17 cellular contexts compared by ENCODE assay signal in the genomic region with DNA sequence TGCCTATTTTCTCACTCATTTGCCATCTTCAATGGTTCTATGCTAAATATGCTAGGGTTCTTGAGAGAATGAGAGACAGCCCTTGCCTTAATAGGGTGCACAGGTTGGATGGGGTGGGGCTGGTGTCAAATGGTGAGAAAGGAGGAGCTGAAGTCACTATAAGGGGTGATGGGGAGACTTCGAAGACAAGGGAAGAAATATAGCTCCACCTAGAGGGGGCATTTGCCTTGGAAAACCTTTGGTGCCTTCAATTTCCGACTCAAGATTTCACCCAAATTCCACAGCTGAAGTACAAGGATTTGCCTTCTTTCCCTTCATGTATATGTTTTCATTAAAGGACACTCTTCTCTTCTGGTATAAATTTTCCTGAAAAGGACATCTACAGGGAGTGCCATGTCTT. TPM values are rescaled to one million over a fixed set of nuclear protein-coding genes. Genes with fewer than 3 reads are reported as not detected.
DNase-seq lines count a peak whose midpoint lies in the region; ATAC-seq and TF ChIP-seq lines count a peak whose summit lies in the region.
"Had no signal": no experiment of that assay in that cellular context is flagged by ENCODE, and none has a peak within 500 bp of the region (broad histone marks: within the 10 kb centered on the region; RNA-seq: fewer than 3 reads in every experiment).

No MANE protein-coding gene starts in this region.

- CTCF ChIA-PET in MCF 10A (lab: Yijun Ruan, JAX): no interaction called here

- H3K36me3 ChIP-seq in parathyroid adenoma (ENCODE audit: control insufficient read depth, insufficient read depth, low read length) (no peaks in the 10 kb centered on the region), left lung (no peaks in the 10 kb centered on the region)
- H3K36me3 ChIP-seq: colonic mucosa, ovary, thyroid gland had no signal

- H3K27ac ChIP-seq in parathyroid adenoma: no peak overlapping the region
- H3K27ac ChIP-seq in left lung: no peak overlapping the region
- H3K27ac ChIP-seq: A549, colonic mucosa, ovary, SK-N-MC, thyroid gland had no signal

- no peak overlapping the region for H3K9ac ChIP-seq in parathyroid adenoma

- ATAC-seq in left lung: no peak
- ATAC-seq: A549; activated CD4-positive, CD25-positive, alpha-beta regulatory T cell treated with anti-CD3 and anti-CD28 coated beads, Interleukin-2, amount 50 U/mL, for 24 hours; activated naive CD8-positive, alpha-beta T cell treated with anti-CD3 and anti-CD28 coated beads, Interleukin-2, amount 50 U/mL, for 24 hours had no signal

- no peak overlapping the region for H3K4me3 ChIP-seq in parathyroid adenoma (ENCODE audit: low read depth, low read length)
- H3K4me3 ChIP-seq in left lung: no peak overlapping the region
- H3K4me3 ChIP-seq: A549, colonic mucosa, ovary, SK-N-MC, thyroid gland had no signal

- peak; percentile 7 to 45 for DNase-seq in NCI-H2081 (lab: John Stamatoyannopoulos, UW)
- no peak for DNase-seq in NCI-H2081 treated with DMSO at 0.1 percent for 48 hours (lab: John Stamatoyannopoulos, UW)
- DNase-seq in M059J (ENCODE audit: low read depth): peak; percentile 16
- DNase-seq in MCF 10A (ENCODE audit: unreplicated experiment): peak; percentile 18
- DNase-seq in cerebellar nuclear complex (lab: John Stamatoyannopoulos, UW): no peak
- DNase-seq in left lung: no peak
- no peak for DNase-seq in activated CD4-positive, alpha-beta T cell treated with anti-CD3 and anti-CD28 coated beads for 1 hour
- DNase-seq: activated naive CD8-positive, alpha-beta T cell treated with anti-CD3 and anti-CD28 coated beads, Interleukin-2, amount 50 U/mL, for 24 hours; colonic mucosa; MV-4-11; NCI-H510A; ovary; thyroid gland had no signal

- H3K9me3 ChIP-seq in parathyroid adenoma (ENCODE audit: control insufficient read depth, low read length) (no peaks in the 10 kb centered on the region), left lung (peaks cover 0 to 11% of the 10 kb centered on the region in 2 donors)
- H3K9me3 ChIP-seq: A549, colonic mucosa, ovary, thyroid gland had no signal

- H3K79me2 ChIP-seq in parathyroid adenoma: peaks cover 57% of the 10 kb centered on the region

- BruUV-seq in MCF 10A (replicated peaks; lab: Mats Ljungman, UMichigan): no TSS peak

- no peaks in the 10 kb centered on the region for H3K27me3 ChIP-seq in parathyroid adenoma (ENCODE audit: control insufficient read depth, insufficient read depth, low read length)
- H3K27me3 ChIP-seq in left lung: peaks cover 0 to under 1% of the 10 kb centered on the region in 2 donors
- H3K27me3 ChIP-seq: colonic mucosa, ovary, thyroid gland had no signal

- H3K4me1 ChIP-seq in parathyroid adenoma: peaks cover 39% of the 10 kb centered on the region
- H3K4me1 ChIP-seq in left lung: no peaks in the 10 kb centered on the region
- H3K4me1 ChIP-seq: A549, colonic mucosa, thyroid gland had no signal

- POLR2A ChIA-PET in MCF 10A (lab: Yijun Ruan, JAX): no interaction called here

- H3K27me3 Mint-ChIP-seq in MCF 10A (ENCODE audit: insufficient read depth, unreplicated experiment): peaks cover 32% of the 10 kb centered on the region

- H3K4me1 Mint-ChIP-seq in MCF 10A (ENCODE audit: insufficient read depth, unreplicated experiment): no peaks in the 10 kb centered on the region
- H3K4me1 Mint-ChIP-seq: activated naive CD8-positive, alpha-beta T cell treated with anti-CD3 and anti-CD28 coated beads, Interleukin-2, amount 50 U/mL, for 24 hours had no signal

- TF ChIP-seq CTCF in MCF 10A (IDR thresholded peaks at IDR 0.05; ENCODE audit: unreplicated experiment) (no peak), parathyroid adenoma (IDR thresholded peaks at IDR 0.05) (peak; percentile 51), left lung (IDR thresholded peaks at IDR 0.05) (no peak)

- H3K4me3 Mint-ChIP-seq in MCF 10A (ENCODE audit: unreplicated experiment): no peak overlapping the region
- H3K4me3 Mint-ChIP-seq: activated naive CD8-positive, alpha-beta T cell treated with anti-CD3 and anti-CD28 coated beads, Interleukin-2, amount 50 U/mL, for 24 hours had no signal

- H3K36me3 Mint-ChIP-seq in MCF 10A (ENCODE audit: insufficient read depth, unreplicated experiment): no peaks in the 10 kb centered on the region

- no peak overlapping the region for H2AFZ ChIP-seq in parathyroid adenoma

- no peaks in the 10 kb centered on the region for H3K9me3 Mint-ChIP-seq in MCF 10A (ENCODE audit: unreplicated experiment)

- H3K27ac Mint-ChIP-seq in MCF 10A (ENCODE audit: low read depth, unreplicated experiment): no peak overlapping the region
- H3K27ac Mint-ChIP-seq: activated naive CD8-positive, alpha-beta T cell treated with anti-CD3 and anti-CD28 coated beads, Interleukin-2, amount 50 U/mL, for 24 hours had no signal

- intact Hi-C loops in MCF 10A (cut with micrococcal nuclease) (no loop called here), left lung (cut with DNase I) (no loop called here)

- H3K4me2 ChIP-seq in parathyroid adenoma (ENCODE audit: low read length): no peak overlapping the region
- H3K4me2 ChIP-seq: A549 had no signal

RNA-seq across cellular contexts. Expression of a gene that starts 5.6 kb away (rescaled TPM):
- total RNA-seq in M059J (2014; rRNA removed; shearing (Covaris generic)): 76.2 and 114 TPM in 2 replicates
- total RNA-seq in MCF 10A (2022) (0.26 TPM in 1 of 2 replicates, not detected in the other), left lung (1 to 10 TPM; 2.1 to 6.4 TPM)

Comparison
In these comparisons a context has a peak if more than half of its experiments do, and no peak if none do; other contexts are left out.
1. DNase-seq: peak in NCI-H2081 (2 of 2), M059J (single experiment) and MCF 10A (single experiment); none in NCI-H2081 treated with DMSO at 0.1 percent for 48 hours (single experiment), cerebellar nuclear complex (0 of 2), left lung (0 of 2) and activated CD4-positive, alpha-beta T cell treated with anti-CD3 and anti-CD28 coated beads for 1 hour (single experiment).
2. RNA of a gene that starts 5.6 kb away (total RNA-seq): 76.2 to 114 TPM in M059J; 2.1 to 6.4 TPM in left lung and 0.26 TPM in MCF 10A; every median in the first group is over 10 times any median in the second.